Comparison of ENCODE assay signal across 12 cellular contexts in the genomic region with DNA sequence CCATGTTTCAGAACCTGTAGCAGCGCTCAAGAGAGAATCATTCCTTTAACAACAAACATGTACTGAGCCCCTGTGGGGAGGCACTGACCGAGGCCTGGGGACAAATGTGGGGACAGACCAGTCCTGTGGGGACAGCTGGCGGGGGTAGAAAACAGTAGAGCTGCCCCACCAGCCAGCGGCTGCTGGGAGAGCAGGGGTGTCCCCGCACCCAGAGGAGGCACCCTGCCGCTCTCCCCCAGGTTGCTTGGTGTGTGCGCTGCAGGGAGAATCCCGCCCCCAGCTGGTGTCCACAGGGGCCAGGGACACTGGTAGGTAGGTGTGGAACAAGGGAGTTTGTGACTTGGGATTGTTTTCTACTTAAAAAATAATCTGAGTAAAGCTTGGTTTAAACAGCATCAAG.
DNase-seq lines count a peak whose midpoint lies in the region; ATAC-seq, FAIRE-seq and TF ChIP-seq lines count a peak whose summit lies in the region.
"Had no signal": no experiment of that assay in that cellular context is flagged by ENCODE, and none has a peak within 500 bp of the region (broad histone marks: within the 10 kb centered on the region; RNA-seq: fewer than 3 reads in every experiment).

No MANE protein-coding gene starts in this region.

- H3K9ac ChIP-seq in astrocyte (ENCODE audit: low read length): peak overlapping the region; percentile 25

- no peak for DNase-seq in astrocyte (ENCODE audit: low read depth)
- peak; percentile 30 for DNase-seq in myocyte (ENCODE audit: low read depth)
- DNase-seq in stimulated activated naive B cell treated with anti-CD40 and anti-IgM and Interleukin-4, amounts not matched to agents 10 μg/mL and 1 μg/mL and 100 μg/mL, for 72 hours: no peak
- DNase-seq in stimulated activated CD8-positive, alpha-beta memory T cell treated with anti-CD3 and anti-CD28 coated beads, Interleukin-4, amount 100 ng/mL, for 48 hours: no peak
- DNase-seq in putamen (ENCODE audit: low spot score): no peak
- no peak for DNase-seq in HuH-7.5 (ENCODE audit: low spot score)

- H3K4me3 Mint-ChIP-seq in astrocyte (ENCODE audit: unreplicated experiment): no peak overlapping the region
- no peak overlapping the region for H3K4me3 Mint-ChIP-seq in stimulated activated naive B cell treated with anti-CD40 and anti-IgM and Interleukin-4, amounts not matched to agents 10 μg/mL and 1 μg/mL and 100 μg/mL, for 72 hours
- H3K4me3 Mint-ChIP-seq: activated naive CD4-positive, alpha-beta T cell treated with anti-CD3 and anti-CD28 coated beads for 36 hours; activated T-cell treated with anti-CD3 and anti-CD28 coated beads, Interleukin-2, amount 50 U/mL, for 24 hours had no signal

- FAIRE-seq in astrocyte (lab: Jason Lieb, UNC): no peak

- POLR2A ChIA-PET in HEK293 (lab: Yijun Ruan, JAX): interaction anchor here (0.6 kb wide), 1 partner anchor 196 kb away, joined by 3 read pairs; no protein-coding TSS in a partner anchor

- CTCF ChIA-PET in HEK293 (lab: Yijun Ruan, JAX): interaction anchor here (0.6 to 8.0 kb wide), 62 partner anchors 8 to 744 kb away, joined by 3 to 333 read pairs (median 6); partner anchors contain the start of genes ADARB1, POFUT2 and SLX9

- ATAC-seq in stimulated activated naive B cell treated with anti-CD40 and anti-IgM and Interleukin-4, amounts not matched to agents 10 μg/mL and 1 μg/mL and 100 μg/mL, for 72 hours (replicated peaks): no peak

- no peaks in the 10 kb centered on the region for H3K9me3 Mint-ChIP-seq in astrocyte (ENCODE audit: unreplicated experiment)
- H3K9me3 Mint-ChIP-seq in stimulated activated naive B cell treated with anti-CD40 and anti-IgM and Interleukin-4, amounts not matched to agents 10 μg/mL and 1 μg/mL and 100 μg/mL, for 72 hours: no peaks in the 10 kb centered on the region
- H3K9me3 Mint-ChIP-seq: activated naive CD4-positive, alpha-beta T cell treated with anti-CD3 and anti-CD28 coated beads for 36 hours; activated T-cell treated with anti-CD3 and anti-CD28 coated beads, Interleukin-2, amount 50 U/mL, for 24 hours had no signal

- no peak overlapping the region for H2AFZ ChIP-seq in astrocyte (ENCODE audit: low read depth, low read length)

- peaks cover 24% of the 10 kb centered on the region for H4K20me1 ChIP-seq in astrocyte (ENCODE audit: insufficient read depth, low read length)

- H3K36me3 ChIP-seq in HEK293 (ENCODE audit: control insufficient read depth in 2 of 2, insufficient read depth in 1 of 2, low read length in 2 of 2) (no peaks in the 10 kb centered on the region), astrocyte (ENCODE audit: insufficient read depth, low read length) (no peaks in the 10 kb centered on the region)
- H3K36me3 ChIP-seq: right atrium auricular region, uterus had no signal

- H3K27ac ChIP-seq in HEK293 (ENCODE audit: extremely low read depth, low read depth, low read length) (no peak overlapping the region), astrocyte (ENCODE audit: low read depth, low read length) (no peak overlapping the region)
- H3K27ac ChIP-seq: lower lobe of right lung, uterus had no signal

- H3K27ac Mint-ChIP-seq in astrocyte (ENCODE audit: unreplicated experiment): peak overlapping the region; percentile 69
- peak overlapping the region; percentile 70 for H3K27ac Mint-ChIP-seq in stimulated activated naive B cell treated with anti-CD40 and anti-IgM and Interleukin-4, amounts not matched to agents 10 μg/mL and 1 μg/mL and 100 μg/mL, for 72 hours
- H3K27ac Mint-ChIP-seq: activated naive CD4-positive, alpha-beta T cell treated with anti-CD3 and anti-CD28 coated beads for 36 hours; activated T-cell treated with anti-CD3 and anti-CD28 coated beads, Interleukin-2, amount 50 U/mL, for 24 hours had no signal

- peaks cover 29% of the 10 kb centered on the region for H3K4me1 Mint-ChIP-seq in astrocyte (ENCODE audit: low read depth, unreplicated experiment)
- H3K4me1 Mint-ChIP-seq in stimulated activated naive B cell treated with anti-CD40 and anti-IgM and Interleukin-4, amounts not matched to agents 10 μg/mL and 1 μg/mL and 100 μg/mL, for 72 hours: peaks cover 40 to 63% of the 10 kb centered on the region in 2 donors

- TF ChIP-seq CTCF in HEK293 (tag by site-specific recombination; IDR thresholded peaks at IDR 0.05) (no peak), astrocyte (IDR thresholded peaks at IDR 0.05; ENCODE audit: insufficient read depth, low read depth, low read length) (no peak)

- H3K4me3 ChIP-seq in HEK293 (ENCODE audit: low read depth, low read length) (no peak overlapping the region), astrocyte (ENCODE audit: insufficient read depth, low read depth, low read length) (no peak overlapping the region)
- H3K4me3 ChIP-seq: lower lobe of right lung, right atrium auricular region, uterus had no signal

- no peaks in the 10 kb centered on the region for H3K27me3 ChIP-seq in astrocyte (ENCODE audit: insufficient read depth, low read length)
- H3K27me3 ChIP-seq: right atrium auricular region, uterus had no signal

- peak overlapping the region; percentile 40 for H3K4me2 ChIP-seq in astrocyte (ENCODE audit: low read length)

- H3K27me3 Mint-ChIP-seq in astrocyte (ENCODE audit: low read depth, unreplicated experiment): peaks cover 4% of the 10 kb centered on the region
- H3K27me3 Mint-ChIP-seq in stimulated activated naive B cell treated with anti-CD40 and anti-IgM and Interleukin-4, amounts not matched to agents 10 μg/mL and 1 μg/mL and 100 μg/mL, for 72 hours: no peaks in the 10 kb centered on the region
- H3K27me3 Mint-ChIP-seq: activated T-cell treated with anti-CD3 and anti-CD28 coated beads, Interleukin-2, amount 50 U/mL, for 24 hours had no signal

- no peaks in the 10 kb centered on the region for H3K36me3 Mint-ChIP-seq in astrocyte (ENCODE audit: low read depth, unreplicated experiment)
- H3K36me3 Mint-ChIP-seq in stimulated activated naive B cell treated with anti-CD40 and anti-IgM and Interleukin-4, amounts not matched to agents 10 μg/mL and 1 μg/mL and 100 μg/mL, for 72 hours: peaks cover 30 to 60% of the 10 kb centered on the region in 2 donors

- H3K4me1 ChIP-seq in HEK293 (ENCODE audit: control insufficient read depth, insufficient read depth, low read length) (no peaks in the 10 kb centered on the region), astrocyte (ENCODE audit: insufficient read depth, low read length) (peaks cover 23% of the 10 kb centered on the region)

- no peaks in the 10 kb centered on the region for H3K79me2 ChIP-seq in astrocyte (ENCODE audit: insufficient read depth, low read length)

- no peaks in the 10 kb centered on the region for H3K9me3 ChIP-seq in HEK293 (ENCODE audit: control insufficient read depth, insufficient read depth, low read depth, low read length)
- no peaks in the 10 kb centered on the region for H3K9me3 ChIP-seq in astrocyte (ENCODE audit: insufficient read depth, low read depth, low read length)
- H3K9me3 ChIP-seq: lower lobe of right lung, right atrium auricular region, uterus had no signal

TF ChIP-seq in HEK293, 187 proteins besides CTCF, POLR2A, EP300 and RAD21:
- TF ChIP-seq GLIS1 (tag by site-specific recombination; IDR thresholded peaks at IDR 0.05) (peak; percentile 61), ZIC2 (tag by site-specific recombination; IDR thresholded peaks at IDR 0.05) (peak; percentile 88)
- TF ChIP-seq, protein P1, sequence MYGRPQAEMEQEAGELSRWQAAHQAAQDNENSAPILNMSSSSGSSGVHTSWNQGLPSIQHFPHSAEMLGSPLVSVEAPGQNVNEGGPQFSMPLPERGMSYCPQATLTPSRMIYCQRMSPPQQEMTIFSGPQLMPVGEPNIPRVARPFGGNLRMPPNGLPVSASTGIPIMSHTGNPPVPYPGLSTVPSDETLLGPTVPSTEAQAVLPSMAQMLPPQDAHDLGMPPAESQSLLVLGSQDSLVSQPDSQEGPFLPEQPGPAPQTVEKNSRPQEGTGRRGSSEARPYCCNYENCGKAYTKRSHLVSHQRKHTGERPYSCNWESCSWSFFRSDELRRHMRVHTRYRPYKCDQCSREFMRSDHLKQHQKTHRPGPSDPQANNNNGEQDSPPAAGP (tag by site-specific recombination; IDR thresholded peaks at IDR 0.05): no peak
